ENCODE assay signal across 3 cellular contexts in genomic region chr1:25382543-25382942, GRCh38. TPM values are rescaled to one million over a fixed set of nuclear protein-coding genes. Genes with fewer than 3 reads are reported as not detected.
"Had no signal": no experiment of that assay in that cellular context is flagged by ENCODE, and none has a peak within 500 bp of the region (broad histone marks: within the 10 kb centered on the region; RNA-seq: fewer than 3 reads in every experiment).

No MANE protein-coding gene starts in this region.

RNA-seq across cellular contexts. Expression of gene RHCE, which starts 38.1 kb away (rescaled TPM):
- total RNA-seq: endothelial cell of umbilical vein, epithelial cell of proximal tubule, mesenteric fat pad had no signal
